Comparison of ENCODE assay signal across 8 cellular contexts in the genomic region with DNA sequence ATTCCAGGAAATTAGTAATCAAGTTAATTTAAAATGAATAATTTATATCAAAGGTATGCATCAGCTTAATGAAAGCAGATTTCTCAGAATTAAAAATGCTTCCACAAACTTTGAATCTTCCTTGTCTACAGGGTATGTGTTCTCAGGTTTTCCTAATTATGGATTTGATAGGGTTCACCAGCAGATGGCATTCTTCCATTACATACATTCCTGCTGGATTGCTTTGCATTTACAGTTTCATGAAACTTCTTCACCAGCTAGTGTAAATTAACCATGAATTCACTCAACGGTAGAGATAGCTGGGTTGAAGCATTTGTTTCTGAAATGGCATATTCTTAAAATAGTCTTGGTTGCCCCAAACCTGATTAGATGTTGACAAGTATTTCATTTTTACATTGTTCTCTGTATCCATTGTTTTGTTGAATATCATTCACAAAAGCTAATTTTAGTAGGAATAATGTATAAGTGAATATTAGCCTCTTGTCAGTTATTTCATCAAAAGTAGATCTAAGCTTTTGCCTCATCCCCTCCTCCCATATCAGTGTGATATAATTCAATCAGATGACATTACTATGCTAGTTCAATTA.
A peak's percentile ranks its signal among the peaks of the same experiment; 100 is the strongest.
DNase-seq lines count a peak whose midpoint lies in the region; ATAC-seq and TF ChIP-seq lines count a peak whose summit lies in the region.

No MANE protein-coding gene starts in this region.

- H3K27me3 ChIP-seq in GM23338 (ENCODE audit: insufficient read depth) = no peaks in the 10 kb centered on the region

- H3K4me1 Mint-ChIP-seq in GM23338 (no peaks in the 10 kb centered on the region), chondrocyte (ENCODE audit: low read depth) (no peaks in the 10 kb centered on the region)
- H3K4me1 Mint-ChIP-seq in activated CD4-positive, alpha-beta memory T cell treated with anti-CD3 and anti-CD28 coated beads, Interleukin-2, amount 10 ng/mL, durations not matched to agents 7 days and 5 days = no peaks in the 10 kb centered on the region

- H3K4me3 Mint-ChIP-seq in GM23338 (no peak overlapping the region), chondrocyte (ENCODE audit: unreplicated experiment) (no peak overlapping the region)
- H3K4me3 Mint-ChIP-seq in activated CD4-positive, alpha-beta memory T cell treated with anti-CD3 and anti-CD28 coated beads, Interleukin-2, amount 10 ng/mL, durations not matched to agents 7 days and 5 days = no peak overlapping the region

- no peaks in the 10 kb centered on the region for H3F3A ChIP-seq in GM23338 (replicated peaks; ENCODE audit: low read depth)

- POLR2A ChIA-PET in activated CD4-positive, alpha-beta memory T cell treated with anti-CD3 and anti-CD28 coated beads, Interleukin-2, amount 10 ng/mL, durations not matched to agents 7 days and 5 days (lab: Charles Lee) = no interaction called here

- no peaks in the 10 kb centered on the region for H3K9me2 ChIP-seq in GM23338 (ENCODE audit: insufficient read depth)

- peak; percentile 37 for DNase-seq in AG20443 (ENCODE audit: low spot score)
- DNase-seq in GM23338 (ENCODE audit: low spot score) = peak; percentile 79
- DNase-seq in NCI-H524 treated with DMSO at 0.1 percent for 48 hours (lab: John Stamatoyannopoulos, UW) = peak; percentile 51
- no peak for DNase-seq in chondrocyte (ENCODE audit: low spot score)
- DNase-seq in myocyte (ENCODE audit: low read depth) = peak; percentile 45
- no peak for DNase-seq in 8988T
- DNase-seq in activated CD4-positive, alpha-beta memory T cell treated with anti-CD3 and anti-CD28 coated beads, Interleukin-2, amount 10 ng/mL, durations not matched to agents 7 days and 5 days = no peak

- no peaks in the 10 kb centered on the region for H3K9me3 Mint-ChIP-seq in GM23338
- no peaks in the 10 kb centered on the region for H3K9me3 Mint-ChIP-seq in chondrocyte (ENCODE audit: low read depth)
- H3K9me3 Mint-ChIP-seq in activated CD4-positive, alpha-beta memory T cell treated with anti-CD3 and anti-CD28 coated beads, Interleukin-2, amount 10 ng/mL, durations not matched to agents 7 days and 5 days = no peaks in the 10 kb centered on the region

- CTCF ChIA-PET in activated CD4-positive, alpha-beta memory T cell treated with anti-CD3 and anti-CD28 coated beads, Interleukin-2, amount 10 ng/mL, durations not matched to agents 7 days and 5 days (lab: Charles Lee) = interaction anchor here (0.6 to 1.2 kb wide), 6 partner anchors 9 to 738 kb away, joined by 3 to 6 read pairs (median 3); no protein-coding TSS in a partner anchor

- ATAC-seq in GM23338 (peak; percentile 45), HG03025 (IDR thresholded peaks at IDR 0.05; ENCODE audit: low FRiP score, unreplicated experiment) (no peak)

- peak; percentile 79 to 85 for TF ChIP-seq CTCF in GM23338 (conservative IDR thresholded peaks at IDR 0.05; ENCODE audit: low read depth in 2 of 2)
- TF ChIP-seq CTCF in chondrocyte (IDR thresholded peaks at IDR 0.05) = peak; percentile 87

- H3K27ac Mint-ChIP-seq in GM23338 (no peak overlapping the region), chondrocyte (ENCODE audit: unreplicated experiment) (no peak overlapping the region)
- H3K27ac Mint-ChIP-seq in activated CD4-positive, alpha-beta memory T cell treated with anti-CD3 and anti-CD28 coated beads, Interleukin-2, amount 10 ng/mL, durations not matched to agents 7 days and 5 days = no peak overlapping the region

- no peaks in the 10 kb centered on the region for H3K36me3 ChIP-seq in GM23338 (ENCODE audit: insufficient read depth)

- H3K4me2 ChIP-seq in GM23338 = no peak overlapping the region

- H3K36me3 Mint-ChIP-seq in GM23338 (ENCODE audit: low read depth) (no peaks in the 10 kb centered on the region), chondrocyte (ENCODE audit: low read depth) (no peaks in the 10 kb centered on the region)
- no peaks in the 10 kb centered on the region for H3K36me3 Mint-ChIP-seq in activated CD4-positive, alpha-beta memory T cell treated with anti-CD3 and anti-CD28 coated beads, Interleukin-2, amount 10 ng/mL, durations not matched to agents 7 days and 5 days (ENCODE audit: low read depth)

- no peak overlapping the region for H2AFZ ChIP-seq in GM23338

- no peaks in the 10 kb centered on the region for H4K20me1 ChIP-seq in GM23338 (replicated peaks; ENCODE audit: insufficient read depth)

- H3K4me1 ChIP-seq in GM23338 (ENCODE audit: insufficient read depth) = no peaks in the 10 kb centered on the region; the same call in 1 of the 2 replicates

- H3K27ac ChIP-seq in GM23338 (ENCODE audit: low read depth) = no peak overlapping the region

- H3K4me3 ChIP-seq in GM23338 = no peak overlapping the region

- H3K27me3 Mint-ChIP-seq in GM23338 (ENCODE audit: insufficient read depth, low read depth, poor library complexity) = peaks cover 4% of the 10 kb centered on the region
- H3K27me3 Mint-ChIP-seq in chondrocyte (ENCODE audit: low read depth) = peaks cover 22% of the 10 kb centered on the region
- peaks cover 16% of the 10 kb centered on the region for H3K27me3 Mint-ChIP-seq in activated CD4-positive, alpha-beta memory T cell treated with anti-CD3 and anti-CD28 coated beads, Interleukin-2, amount 10 ng/mL, durations not matched to agents 7 days and 5 days

- no peaks in the 10 kb centered on the region for H3K79me2 ChIP-seq in GM23338 (replicated peaks; ENCODE audit: insufficient read depth)

TF ChIP-seq in GM23338, 12 proteins besides CTCF, POLR2A, EP300 and RAD21 (continues in another document):
- TF ChIP-seq POLR2AphosphoS5 (IDR thresholded peaks at IDR 0.05; ENCODE audit: low read depth) (no peak), CREB1 (CRISPR knock-in tag; IDR thresholded peaks at IDR 0.05; ENCODE audit: low read depth) (no peak), EZH2 (IDR thresholded peaks at IDR 0.05; ENCODE audit: low read depth, unreplicated experiment) (no peak), ZNF114 (CRISPR knock-in tag; IDR thresholded peaks at IDR 0.05) (no peak), NANOG (IDR thresholded peaks at IDR 0.05; ENCODE audit: borderline replicate concordance) (no peak), ETS1 (IDR thresholded peaks at IDR 0.05) (no peak)

Comparison
In these comparisons a context has a peak if more than half of its experiments do, and no peak if none do; other contexts are left out.
1. DNase-seq: peak in AG20443 (single experiment), GM23338 (single experiment), NCI-H524 treated with DMSO at 0.1 percent for 48 hours (single experiment) and myocyte (single experiment); none in chondrocyte (single experiment), 8988T (single experiment) and activated CD4-positive, alpha-beta memory T cell treated with anti-CD3 and anti-CD28 coated beads, Interleukin-2, amount 10 ng/mL, durations not matched to agents 7 days and 5 days (single experiment).